Comparison of ENCODE assay signal across 10 cellular contexts in the genomic region with DNA sequence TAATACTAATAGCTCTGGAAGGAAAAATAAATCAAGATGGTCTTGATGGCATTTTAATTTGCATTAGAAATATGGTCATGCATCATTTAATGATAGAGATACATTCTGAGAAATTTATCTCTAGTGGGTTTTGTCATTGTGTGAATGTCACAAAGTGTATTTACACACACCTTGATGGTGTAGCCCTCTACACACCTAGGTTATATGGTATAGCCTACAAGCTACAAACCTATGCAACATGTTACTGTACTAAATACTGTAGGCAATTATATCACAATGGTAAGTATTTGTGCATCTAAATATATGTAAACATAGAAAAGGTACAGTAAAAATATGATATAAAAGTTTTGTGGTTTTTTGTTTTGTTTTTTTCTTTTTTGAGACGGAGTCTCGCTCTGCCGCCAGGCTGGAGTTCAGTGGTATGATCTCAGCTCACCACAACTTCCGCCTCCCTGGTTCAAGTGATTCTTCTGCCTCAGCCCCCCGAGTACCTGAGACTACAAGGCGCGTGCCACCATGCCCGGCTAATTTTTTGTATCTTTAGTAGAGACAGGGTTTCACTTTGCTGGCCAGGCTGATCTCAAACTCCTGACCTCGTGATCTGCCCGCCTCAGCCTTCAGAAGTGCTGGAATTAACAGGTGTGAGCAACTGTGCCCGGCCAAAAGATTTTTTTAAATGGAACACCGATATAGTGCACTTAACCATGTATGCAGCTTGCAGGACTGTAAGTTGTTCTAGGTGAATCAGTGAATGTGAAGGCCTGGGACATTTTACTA.
DNase-seq lines count a peak whose midpoint lies in the region; ATAC-seq and TF ChIP-seq lines count a peak whose summit lies in the region.
"Had no signal": no experiment of that assay in that cellular context is flagged by ENCODE, and none has a peak within 500 bp of the region (broad histone marks: within the 10 kb centered on the region; RNA-seq: fewer than 3 reads in every experiment).

No MANE protein-coding gene starts in this region.

- peak overlapping the region; percentile 96 for H3K27ac Mint-ChIP-seq in activated CD4-positive, alpha-beta T cell treated with anti-CD3 and anti-CD28 coated beads, Interleukin-2, amount 10 ng/mL, durations not matched to agents 7 days and 5 days
- H3K27ac Mint-ChIP-seq in activated naive CD4-positive, alpha-beta T cell treated with anti-CD3 and anti-CD28 coated beads, Interleukin-2, amount 50 U/mL, for 24 hours, result peak overlapping the region; percentile 61
- H3K27ac Mint-ChIP-seq: stimulated activated naive B cell treated with anti-CD40 and anti-IgM and Interleukin-4, amounts not matched to agents 10 μg/mL and 1 μg/mL and 100 μg/mL, for 72 hours had no signal

- CTCF ChIA-PET in activated CD4-positive, alpha-beta T cell treated with anti-CD3 and anti-CD28 coated beads, Interleukin-2, amount 10 ng/mL, durations not matched to agents 7 days and 5 days (lab: Charles Lee), result interaction anchor here (0.6 to 1.7 kb wide), 4 partner anchors 9 to 179 kb away, joined by 3 to 5 read pairs (median 4); no protein-coding TSS in a partner anchor

- no peaks in the 10 kb centered on the region for H3K27me3 ChIP-seq in transverse colon

- peak; percentile 74 for DNase-seq in activated CD4-positive, alpha-beta T cell treated with anti-CD3 and anti-CD28 coated beads, Interleukin-2, amount 10 ng/mL, durations not matched to agents 7 days and 5 days
- DNase-seq in stimulated activated CD8-positive, alpha-beta memory T cell treated with anti-CD3 and anti-CD28 coated beads, Interleukin-12 subunit alpha, Interleukin-12 subunit beta, amount 100 ng/mL, for 1 hour (ENCODE audit: low read depth), result peak; percentile 36
- DNase-seq in SKM-1 (lab: John Stamatoyannopoulos, UW; ENCODE audit: unreplicated experiment), result no peak
- no peak for DNase-seq in dedifferentiated amniotic fluid mesenchymal stem cell (ENCODE audit: extremely low spot score)
- DNase-seq in cortex of kidney (lab: John Stamatoyannopoulos, UW), result no peak
- no peak for DNase-seq in transverse colon
- DNase-seq: MM.1S; stimulated activated naive B cell treated with anti-CD40 and anti-IgM and Interleukin-4, amounts not matched to agents 10 μg/mL and 1 μg/mL and 100 μg/mL, for 72 hours had no signal

- POLR2A ChIA-PET in activated CD4-positive, alpha-beta T cell treated with anti-CD3 and anti-CD28 coated beads, Interleukin-2, amount 10 ng/mL, durations not matched to agents 7 days and 5 days (lab: Charles Lee), result interaction anchor here (1.0 to 1.1 kb wide), 2 partner anchors 14 to 219 kb away, joined by 4 read pairs; a partner anchor contains a TSS

- no peaks in the 10 kb centered on the region for H3K9me3 Mint-ChIP-seq in activated CD4-positive, alpha-beta T cell treated with anti-CD3 and anti-CD28 coated beads, Interleukin-2, amount 10 ng/mL, durations not matched to agents 7 days and 5 days
- no peaks in the 10 kb centered on the region for H3K9me3 Mint-ChIP-seq in activated naive CD4-positive, alpha-beta T cell treated with anti-CD3 and anti-CD28 coated beads, Interleukin-2, amount 50 U/mL, for 24 hours

- no peak overlapping the region for H3K27ac ChIP-seq in transverse colon

- peak overlapping the region; percentile 70 for H3K4me3 Mint-ChIP-seq in activated CD4-positive, alpha-beta T cell treated with anti-CD3 and anti-CD28 coated beads, Interleukin-2, amount 10 ng/mL, durations not matched to agents 7 days and 5 days
- H3K4me3 Mint-ChIP-seq in activated naive CD4-positive, alpha-beta T cell treated with anti-CD3 and anti-CD28 coated beads, Interleukin-2, amount 50 U/mL, for 24 hours, result peak overlapping the region; percentile 84
- H3K4me3 Mint-ChIP-seq: stimulated activated naive B cell treated with anti-CD40 and anti-IgM and Interleukin-4, amounts not matched to agents 10 μg/mL and 1 μg/mL and 100 μg/mL, for 72 hours had no signal

- in situ Hi-C loops in transverse colon (cut with MboI; ENCODE audit: low pct_ligation_motif_present in 1 of 4, low pct_unique_long_range_greater_than_20kb in 1 of 4, low sequenced_read_pairs in 3 of 4), result no loop called here

- H3K4me1 ChIP-seq in transverse colon, result no peaks in the 10 kb centered on the region

- H3K36me3 Mint-ChIP-seq in activated CD4-positive, alpha-beta T cell treated with anti-CD3 and anti-CD28 coated beads, Interleukin-2, amount 10 ng/mL, durations not matched to agents 7 days and 5 days (ENCODE audit: low read depth), result peaks cover 49% of the 10 kb centered on the region
- peaks cover 36% of the 10 kb centered on the region for H3K36me3 Mint-ChIP-seq in activated naive CD4-positive, alpha-beta T cell treated with anti-CD3 and anti-CD28 coated beads, Interleukin-2, amount 50 U/mL, for 24 hours

- peak; percentile 37 for ATAC-seq in GM18861 (IDR thresholded peaks at IDR 0.05; ENCODE audit: unreplicated experiment)
- ATAC-seq: stimulated activated naive B cell treated with anti-CD40 and anti-IgM and Interleukin-4, amounts not matched to agents 10 μg/mL and 1 μg/mL and 100 μg/mL, for 72 hours had no signal

- H3K9me3 ChIP-seq in transverse colon, result no peaks in the 10 kb centered on the region

- TF ChIP-seq POLR2A in transverse colon (IDR thresholded peaks at IDR 0.05), result no peak

- no peak for TF ChIP-seq CTCF in transverse colon (IDR thresholded peaks at IDR 0.05)

- TF ChIP-seq EP300 in transverse colon (IDR thresholded peaks at IDR 0.05; ENCODE audit: low read depth), result no peak

- H3K27me3 Mint-ChIP-seq in activated CD4-positive, alpha-beta T cell treated with anti-CD3 and anti-CD28 coated beads, Interleukin-2, amount 10 ng/mL, durations not matched to agents 7 days and 5 days, result no peaks in the 10 kb centered on the region
- no peaks in the 10 kb centered on the region for H3K27me3 Mint-ChIP-seq in activated naive CD4-positive, alpha-beta T cell treated with anti-CD3 and anti-CD28 coated beads, Interleukin-2, amount 50 U/mL, for 24 hours
- H3K27me3 Mint-ChIP-seq: stimulated activated naive B cell treated with anti-CD40 and anti-IgM and Interleukin-4, amounts not matched to agents 10 μg/mL and 1 μg/mL and 100 μg/mL, for 72 hours had no signal

- intact Hi-C loops in transverse colon (cut with DNase I; ENCODE audit: low total_unique reads), result no loop called here

- peaks cover 0 to 9% (median 3%) of the 10 kb centered on the region in 4 donors for H3K36me3 ChIP-seq in transverse colon

- 88 to 93% methylated on average over 10 to 12 of the region's 12 CpGs for WGBS in transverse colon (ENCODE audit: low coverage in 1 of 2), 2 donors

- H3K4me1 Mint-ChIP-seq in activated CD4-positive, alpha-beta T cell treated with anti-CD3 and anti-CD28 coated beads, Interleukin-2, amount 10 ng/mL, durations not matched to agents 7 days and 5 days, result peaks cover 29% of the 10 kb centered on the region
- H3K4me1 Mint-ChIP-seq in activated naive CD4-positive, alpha-beta T cell treated with anti-CD3 and anti-CD28 coated beads, Interleukin-2, amount 50 U/mL, for 24 hours, result peaks cover 11% of the 10 kb centered on the region
- H3K4me1 Mint-ChIP-seq: stimulated activated naive B cell treated with anti-CD40 and anti-IgM and Interleukin-4, amounts not matched to agents 10 μg/mL and 1 μg/mL and 100 μg/mL, for 72 hours had no signal

- H3K4me3 ChIP-seq in transverse colon, result no peak overlapping the region

Comparison
In these comparisons a context has a peak if more than half of its experiments do, and no peak if none do; other contexts are left out.
1. DNase-seq: peak in activated CD4-positive, alpha-beta T cell treated with anti-CD3 and anti-CD28 coated beads, Interleukin-2, amount 10 ng/mL, durations not matched to agents 7 days and 5 days (single experiment) and stimulated activated CD8-positive, alpha-beta memory T cell treated with anti-CD3 and anti-CD28 coated beads, Interleukin-12 subunit alpha, Interleukin-12 subunit beta, amount 100 ng/mL, for 1 hour (single experiment); none in SKM-1 (single experiment), dedifferentiated amniotic fluid mesenchymal stem cell (single experiment), cortex of kidney (single experiment) and transverse colon (single experiment).